1 cellular context compared by ENCODE assay signal in the genomic region with DNA sequence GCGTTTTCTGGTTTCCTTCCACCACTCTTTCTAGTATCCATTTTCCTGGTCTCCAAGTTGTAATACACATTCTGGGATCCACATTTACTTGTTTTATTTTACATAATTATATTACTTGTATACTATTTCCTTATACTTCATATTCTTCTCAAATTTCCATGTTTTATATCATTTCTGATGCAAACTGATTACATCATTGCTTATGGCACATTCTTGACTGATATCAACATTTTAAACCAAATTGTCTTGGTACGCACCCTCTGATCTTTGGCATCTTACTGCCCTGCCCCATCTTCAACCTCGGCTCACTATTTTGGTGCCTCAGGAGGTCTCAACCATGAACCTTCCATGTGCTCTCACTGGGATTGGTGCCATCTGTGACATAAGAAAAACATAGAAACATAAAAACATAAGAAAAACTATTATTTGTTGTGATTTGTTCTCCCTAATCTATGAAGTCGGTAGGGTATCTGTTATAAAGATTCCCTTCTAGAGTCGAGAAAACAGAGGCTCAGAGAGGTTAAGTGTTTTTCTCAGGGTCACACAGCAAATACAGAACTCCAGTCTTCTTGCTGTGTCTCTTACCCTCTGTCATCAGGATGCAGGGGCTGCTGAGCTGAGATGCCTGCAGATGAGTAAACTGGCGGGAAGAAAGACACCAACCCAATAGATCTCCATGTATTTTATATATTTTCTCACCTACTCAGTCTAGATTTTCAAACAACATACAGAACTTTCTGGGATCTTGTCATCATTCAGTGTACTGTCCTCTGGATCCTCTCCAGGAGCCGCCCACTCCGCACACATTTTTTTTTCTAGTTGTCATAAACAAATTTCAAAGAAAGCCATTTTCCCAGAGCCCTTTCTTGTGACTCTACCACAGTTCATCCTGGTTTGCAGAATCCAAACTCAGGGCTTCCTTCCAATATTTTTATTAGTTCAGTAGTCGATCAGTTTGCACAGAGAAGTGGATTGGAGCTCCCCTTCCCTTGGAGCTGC.
TF ChIP-seq lines count a peak whose summit lies in the region.

No MANE protein-coding gene starts in this region.

TF ChIP-seq in K562, 482 proteins besides CTCF, POLR2A, EP300 and RAD21 (continued from another document):
- TF ChIP-seq CBX1 (IDR thresholded peaks at IDR 0.05; ENCODE audit: low read depth) = 0 out of 2 replicates have a peak, but pooled peaks have one; percentile 61
- TF ChIP-seq SMARCA5 (IDR thresholded peaks at IDR 0.05) = peak; percentile 83
- TF ChIP-seq KDM1A (IDR thresholded peaks at IDR 0.05) = peak; percentile 51 to 79; a peak in 3 of 4 replicates
- TF ChIP-seq POLR3G (IDR thresholded peaks at IDR 0.05; ENCODE audit: extremely low read depth, insufficient read length, insufficient replicate concordance) = no peak
- no peak for TF ChIP-seq NFE2L1 (tag; IDR thresholded peaks at IDR 0.05; ENCODE audit: borderline replicate concordance, low read depth)
- 0 out of 2 replicates have a peak, but pooled peaks have one; percentile 9 for TF ChIP-seq NFIC (IDR thresholded peaks at IDR 0.05)
- TF ChIP-seq, protein P1, sequence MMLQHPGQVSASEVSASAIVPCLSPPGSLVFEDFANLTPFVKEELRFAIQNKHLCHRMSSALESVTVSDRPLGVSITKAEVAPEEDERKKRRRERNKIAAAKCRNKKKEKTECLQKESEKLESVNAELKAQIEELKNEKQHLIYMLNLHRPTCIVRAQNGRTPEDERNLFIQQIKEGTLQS (IDR thresholded peaks at IDR 0.05) = peak; percentile 48
- TF ChIP-seq, protein P1 (CRISPR knock-in tag; conservative IDR thresholded peaks at IDR 0.05) = no peak
- TF ChIP-seq ZFPM2 (CRISPR knock-in tag; IDR thresholded peaks at IDR 0.05) = no peak
- TF ChIP-seq, protein P2, sequence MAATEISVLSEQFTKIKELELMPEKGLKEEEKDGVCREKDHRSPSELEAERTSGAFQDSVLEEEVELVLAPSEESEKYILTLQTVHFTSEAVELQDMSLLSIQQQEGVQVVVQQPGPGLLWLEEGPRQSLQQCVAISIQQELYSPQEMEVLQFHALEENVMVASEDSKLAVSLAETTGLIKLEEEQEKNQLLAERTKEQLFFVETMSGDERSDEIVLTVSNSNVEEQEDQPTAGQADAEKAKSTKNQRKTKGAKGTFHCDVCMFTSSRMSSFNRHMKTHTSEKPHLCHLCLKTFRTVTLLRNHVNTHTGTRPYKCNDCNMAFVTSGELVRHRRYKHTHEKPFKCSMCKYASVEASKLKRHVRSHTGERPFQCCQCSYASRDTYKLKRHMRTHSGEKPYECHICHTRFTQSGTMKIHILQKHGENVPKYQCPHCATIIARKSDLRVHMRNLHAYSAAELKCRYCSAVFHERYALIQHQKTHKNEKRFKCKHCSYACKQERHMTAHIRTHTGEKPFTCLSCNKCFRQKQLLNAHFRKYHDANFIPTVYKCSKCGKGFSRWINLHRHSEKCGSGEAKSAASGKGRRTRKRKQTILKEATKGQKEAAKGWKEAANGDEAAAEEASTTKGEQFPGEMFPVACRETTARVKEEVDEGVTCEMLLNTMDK (IDR thresholded peaks at IDR 0.05; ENCODE audit: borderline replicate concordance, insufficient read depth, low read depth, low read length, poor library complexity, severe bottlenecking) = no peak
- TF ChIP-seq, protein P3, sequence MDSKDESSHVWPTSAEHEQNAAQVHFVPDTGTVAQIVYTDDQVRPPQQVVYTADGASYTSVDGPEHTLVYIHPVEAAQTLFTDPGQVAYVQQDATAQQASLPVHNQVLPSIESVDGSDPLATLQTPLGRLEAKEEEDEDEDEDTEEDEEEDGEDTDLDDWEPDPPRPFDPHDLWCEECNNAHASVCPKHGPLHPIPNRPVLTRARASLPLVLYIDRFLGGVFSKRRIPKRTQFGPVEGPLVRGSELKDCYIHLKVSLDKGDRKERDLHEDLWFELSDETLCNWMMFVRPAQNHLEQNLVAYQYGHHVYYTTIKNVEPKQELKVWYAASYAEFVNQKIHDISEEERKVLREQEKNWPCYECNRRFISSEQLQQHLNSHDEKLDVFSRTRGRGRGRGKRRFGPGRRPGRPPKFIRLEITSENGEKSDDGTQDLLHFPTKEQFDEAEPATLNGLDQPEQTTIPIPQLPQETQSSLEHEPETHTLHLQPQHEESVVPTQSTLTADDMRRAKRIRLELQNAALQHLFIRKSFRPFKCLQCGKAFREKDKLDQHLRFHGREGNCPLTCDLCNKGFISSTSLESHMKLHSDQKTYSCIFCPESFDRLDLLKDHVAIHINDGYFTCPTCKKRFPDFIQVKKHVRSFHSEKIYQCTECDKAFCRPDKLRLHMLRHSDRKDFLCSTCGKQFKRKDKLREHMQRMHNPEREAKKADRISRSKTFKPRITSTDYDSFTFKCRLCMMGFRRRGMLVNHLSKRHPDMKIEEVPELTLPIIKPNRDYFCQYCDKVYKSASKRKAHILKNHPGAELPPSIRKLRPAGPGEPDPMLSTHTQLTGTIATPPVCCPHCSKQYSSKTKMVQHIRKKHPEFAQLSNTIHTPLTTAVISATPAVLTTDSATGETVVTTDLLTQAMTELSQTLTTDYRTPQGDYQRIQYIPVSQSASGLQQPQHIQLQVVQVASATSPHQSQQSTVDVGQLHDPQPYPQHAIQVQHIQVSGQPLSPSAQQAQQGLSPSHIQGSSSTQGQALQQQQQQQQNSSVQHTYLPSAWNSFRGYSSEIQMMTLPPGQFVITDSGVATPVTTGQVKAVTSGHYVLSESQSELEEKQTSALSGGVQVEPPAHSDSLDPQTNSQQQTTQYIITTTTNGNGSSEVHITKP (IDR thresholded peaks at IDR 0.05; ENCODE audit: partially characterized antibody) = no peak
- peak; percentile 89 for TF ChIP-seq ZFP36 (IDR thresholded peaks at IDR 0.05; ENCODE audit: low read depth, low read length, partially characterized antibody)
- no peak for TF ChIP-seq GATAD2A (IDR thresholded peaks at IDR 0.05)
- TF ChIP-seq HDAC2 (IDR thresholded peaks at IDR 0.05) = 0 out of 2 replicates have a peak, but pooled peaks have one; percentile 19
- no peak for TF ChIP-seq PHTF2 (CRISPR knock-in tag; IDR thresholded peaks at IDR 0.05)
- TF ChIP-seq, protein P4, sequence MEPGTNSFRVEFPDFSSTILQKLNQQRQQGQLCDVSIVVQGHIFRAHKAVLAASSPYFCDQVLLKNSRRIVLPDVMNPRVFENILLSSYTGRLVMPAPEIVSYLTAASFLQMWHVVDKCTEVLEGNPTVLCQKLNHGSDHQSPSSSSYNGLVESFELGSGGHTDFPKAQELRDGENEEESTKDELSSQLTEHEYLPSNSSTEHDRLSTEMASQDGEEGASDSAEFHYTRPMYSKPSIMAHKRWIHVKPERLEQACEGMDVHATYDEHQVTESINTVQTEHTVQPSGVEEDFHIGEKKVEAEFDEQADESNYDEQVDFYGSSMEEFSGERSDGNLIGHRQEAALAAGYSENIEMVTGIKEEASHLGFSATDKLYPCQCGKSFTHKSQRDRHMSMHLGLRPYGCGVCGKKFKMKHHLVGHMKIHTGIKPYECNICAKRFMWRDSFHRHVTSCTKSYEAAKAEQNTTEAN (CRISPR knock-in tag; IDR thresholded peaks at IDR 0.05) = peak; percentile 29; the same call in 1 of the 2 replicates
- TF ChIP-seq, protein P5, sequence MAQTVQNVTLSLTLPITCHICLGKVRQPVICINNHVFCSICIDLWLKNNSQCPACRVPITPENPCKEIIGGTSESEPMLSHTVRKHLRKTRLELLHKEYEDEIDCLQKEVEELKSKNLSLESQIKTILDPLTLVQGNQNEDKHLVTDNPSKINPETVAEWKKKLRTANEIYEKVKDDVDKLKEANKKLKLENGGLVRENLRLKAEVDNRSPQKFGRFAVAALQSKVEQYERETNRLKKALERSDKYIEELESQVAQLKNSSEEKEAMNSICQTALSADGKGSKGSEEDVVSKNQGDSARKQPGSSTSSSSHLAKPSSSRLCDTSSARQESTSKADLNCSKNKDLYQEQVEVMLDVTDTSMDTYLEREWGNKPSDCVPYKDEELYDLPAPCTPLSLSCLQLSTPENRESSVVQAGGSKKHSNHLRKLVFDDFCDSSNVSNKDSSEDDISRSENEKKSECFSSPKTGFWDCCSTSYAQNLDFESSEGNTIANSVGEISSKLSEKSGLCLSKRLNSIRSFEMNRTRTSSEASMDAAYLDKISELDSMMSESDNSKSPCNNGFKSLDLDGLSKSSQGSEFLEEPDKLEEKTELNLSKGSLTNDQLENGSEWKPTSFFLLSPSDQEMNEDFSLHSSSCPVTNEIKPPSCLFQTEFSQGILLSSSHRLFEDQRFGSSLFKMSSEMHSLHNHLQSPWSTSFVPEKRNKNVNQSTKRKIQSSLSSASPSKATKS (CRISPR knock-in tag; IDR thresholded peaks at IDR 0.05) = no peak
- TF ChIP-seq ZNF77 (CRISPR knock-in tag; IDR thresholded peaks at IDR 0.05) = no peak
- no peak for TF ChIP-seq HNRNPK (IDR thresholded peaks at IDR 0.05; ENCODE audit: low read depth, low read length, poor library complexity, severe bottlenecking)
TF ChIP-seq in K562: peak in this region for 12.
